Comparison of ENCODE assay signal across 23 cellular contexts in genomic region chr20:32441638-32442037, GRCh38.
DNase-seq lines count a peak whose midpoint lies in the region; ATAC-seq, FAIRE-seq and TF ChIP-seq lines count a peak whose summit lies in the region.
"Had no signal": no experiment of that assay in that cellular context is flagged by ENCODE, and none has a peak within 500 bp of the region (broad histone marks: within the 10 kb centered on the region; RNA-seq: fewer than 3 reads in every experiment).

No MANE protein-coding gene starts in this region.

- H3K9ac ChIP-seq in astrocyte (ENCODE audit: low read length) = no peak overlapping the region
- H3K9ac ChIP-seq in neural progenitor cell = no peak overlapping the region

- POLR2A ChIA-PET in activated CD4-positive, alpha-beta memory T cell treated with anti-CD3 and anti-CD28 coated beads for 36 hours (lab: Charles Lee) = interaction anchor here (1.1 kb wide), 1 partner anchor 10 kb away, joined by 3 read pairs; no protein-coding TSS in a partner anchor
- POLR2A ChIA-PET in activated CD4-positive, alpha-beta memory T cell treated with anti-CD3 and anti-CD28 coated beads, Interleukin-2, amount 10 ng/mL, durations not matched to agents 7 days and 5 days (lab: Charles Lee) = no interaction called here
- POLR2A ChIA-PET in CD4-positive, alpha-beta T cell (lab: Charles Lee) = no interaction called here

- no peaks in the 10 kb centered on the region for H3K27me3 Mint-ChIP-seq in activated CD4-positive, alpha-beta memory T cell treated with anti-CD3 and anti-CD28 coated beads for 36 hours
- no peaks in the 10 kb centered on the region for H3K27me3 Mint-ChIP-seq in activated CD4-positive, alpha-beta memory T cell treated with anti-CD3 and anti-CD28 coated beads, Interleukin-2, amount 10 ng/mL, durations not matched to agents 7 days and 5 days
- no peaks in the 10 kb centered on the region for H3K27me3 Mint-ChIP-seq in CD4-positive, alpha-beta T cell
- H3K27me3 Mint-ChIP-seq in astrocyte (ENCODE audit: low read depth, unreplicated experiment) = no peaks in the 10 kb centered on the region
- peaks cover 6% of the 10 kb centered on the region for H3K27me3 Mint-ChIP-seq in neural progenitor cell (ENCODE audit: insufficient read depth, low read depth)
- H3K27me3 Mint-ChIP-seq: CD4-positive, CD25-positive, alpha-beta regulatory T cell; stimulated activated naive CD8-positive, alpha-beta T cell treated with anti-CD3 and anti-CD28 coated beads, Interleukin-15, Interleukin-2, amounts not matched to agents 100 ng/mL and 50 ng/mL, for 24 hours had no signal

- no peaks in the 10 kb centered on the region for H3K9me3 ChIP-seq in CD4-positive, alpha-beta T cell (ENCODE audit: control insufficient read depth, low read length)
- H3K9me3 ChIP-seq in astrocyte (ENCODE audit: insufficient read depth, low read depth, low read length) (no peaks in the 10 kb centered on the region), neural progenitor cell (ENCODE audit: low read depth) (no peaks in the 10 kb centered on the region)

- H3K9me3 Mint-ChIP-seq in activated CD4-positive, alpha-beta memory T cell treated with anti-CD3 and anti-CD28 coated beads for 36 hours = no peaks in the 10 kb centered on the region
- H3K9me3 Mint-ChIP-seq in activated CD4-positive, alpha-beta memory T cell treated with anti-CD3 and anti-CD28 coated beads, Interleukin-2, amount 10 ng/mL, durations not matched to agents 7 days and 5 days = no peaks in the 10 kb centered on the region
- H3K9me3 Mint-ChIP-seq in CD4-positive, alpha-beta T cell = no peaks in the 10 kb centered on the region
- H3K9me3 Mint-ChIP-seq in astrocyte (ENCODE audit: unreplicated experiment) (no peaks in the 10 kb centered on the region), neural progenitor cell (no peaks in the 10 kb centered on the region)
- H3K9me3 Mint-ChIP-seq: CD4-positive, CD25-positive, alpha-beta regulatory T cell; GM23338; stimulated activated naive CD8-positive, alpha-beta T cell treated with anti-CD3 and anti-CD28 coated beads, Interleukin-15, Interleukin-2, amounts not matched to agents 100 ng/mL and 50 ng/mL, for 24 hours had no signal

- no peak for FAIRE-seq in astrocyte (lab: Jason Lieb, UNC)
- FAIRE-seq: GM12891, keratinocyte had no signal

- H3K4me1 Mint-ChIP-seq in activated CD4-positive, alpha-beta memory T cell treated with anti-CD3 and anti-CD28 coated beads for 36 hours (ENCODE audit: low read depth) = peaks cover 28% of the 10 kb centered on the region
- peaks cover 21% of the 10 kb centered on the region for H3K4me1 Mint-ChIP-seq in activated CD4-positive, alpha-beta memory T cell treated with anti-CD3 and anti-CD28 coated beads, Interleukin-2, amount 10 ng/mL, durations not matched to agents 7 days and 5 days
- H3K4me1 Mint-ChIP-seq in CD4-positive, alpha-beta T cell (ENCODE audit: low read depth) = peaks cover 26% of the 10 kb centered on the region
- H3K4me1 Mint-ChIP-seq in astrocyte (ENCODE audit: low read depth, unreplicated experiment) (peaks cover 22% of the 10 kb centered on the region), neural progenitor cell (peaks cover 15% of the 10 kb centered on the region)

- peak overlapping the region; percentile 19 for H3K27ac Mint-ChIP-seq in activated CD4-positive, alpha-beta memory T cell treated with anti-CD3 and anti-CD28 coated beads for 36 hours
- no peak overlapping the region for H3K27ac Mint-ChIP-seq in activated CD4-positive, alpha-beta memory T cell treated with anti-CD3 and anti-CD28 coated beads, Interleukin-2, amount 10 ng/mL, durations not matched to agents 7 days and 5 days
- peak overlapping the region; percentile 75 for H3K27ac Mint-ChIP-seq in CD4-positive, alpha-beta T cell
- peak overlapping the region; percentile 75 for H3K27ac Mint-ChIP-seq in astrocyte (ENCODE audit: unreplicated experiment)
- peak overlapping the region; percentile 16 for H3K27ac Mint-ChIP-seq in neural progenitor cell
- H3K27ac Mint-ChIP-seq: GM23338; stimulated activated naive CD8-positive, alpha-beta T cell treated with anti-CD3 and anti-CD28 coated beads, Interleukin-15, Interleukin-2, amounts not matched to agents 100 ng/mL and 50 ng/mL, for 24 hours had no signal

- peaks cover 8% of the 10 kb centered on the region for H3F3A ChIP-seq in neural progenitor cell (ENCODE audit: low read depth)

- no peak for TF ChIP-seq CTCF in CD4-positive, alpha-beta T cell (IDR thresholded peaks at IDR 0.05)
- TF ChIP-seq CTCF in astrocyte (IDR thresholded peaks at IDR 0.05; ENCODE audit: insufficient read depth, low read depth, low read length) (no peak), neural progenitor cell (IDR thresholded peaks at IDR 0.05) (no peak)

- H2AFZ ChIP-seq in astrocyte (ENCODE audit: low read depth, low read length) (no peak overlapping the region), neural progenitor cell (replicated peaks) (no peak overlapping the region)
- H2AFZ ChIP-seq: GM23338 had no signal

- H3K36me3 Mint-ChIP-seq in activated CD4-positive, alpha-beta memory T cell treated with anti-CD3 and anti-CD28 coated beads for 36 hours = peaks cover 23% of the 10 kb centered on the region
- H3K36me3 Mint-ChIP-seq in activated CD4-positive, alpha-beta memory T cell treated with anti-CD3 and anti-CD28 coated beads, Interleukin-2, amount 10 ng/mL, durations not matched to agents 7 days and 5 days (ENCODE audit: low read depth) = peaks cover 28% of the 10 kb centered on the region
- peaks cover 79% of the 10 kb centered on the region for H3K36me3 Mint-ChIP-seq in CD4-positive, alpha-beta T cell (ENCODE audit: low read depth)
- H3K36me3 Mint-ChIP-seq in astrocyte (ENCODE audit: low read depth, unreplicated experiment) (peaks cover 45% of the 10 kb centered on the region), neural progenitor cell (peaks cover 42% of the 10 kb centered on the region)

- no peak for DNase-seq in activated CD4-positive, alpha-beta memory T cell treated with anti-CD3 and anti-CD28 coated beads for 36 hours
- DNase-seq in activated CD4-positive, alpha-beta memory T cell treated with anti-CD3 and anti-CD28 coated beads, Interleukin-2, amount 10 ng/mL, durations not matched to agents 7 days and 5 days = no peak
- DNase-seq in CD4-positive, alpha-beta T cell = no peak
- DNase-seq in astrocyte (ENCODE audit: low read depth) = no peak
- no peak for DNase-seq in neural progenitor cell (ENCODE audit: low spot score)
- DNase-seq in OCI-M2 (lab: John Stamatoyannopoulos, UW; ENCODE audit: unreplicated experiment) = no peak
- DNase-seq in Ammon's horn (ENCODE audit: low spot score) = no peak
- DNase-seq in NCI-H446 treated with DMSO at 0.1 percent for 48 hours (lab: John Stamatoyannopoulos, UW) = no peak
- DNase-seq: 8988T; activated CD4-positive, alpha-beta T cell treated with anti-CD3 and anti-CD28 coated beads for 4 hours; activated gamma-delta T cell treated with Interleukin-2 at 50 U/mL for 16 hours; CD4-positive, CD25-positive, alpha-beta regulatory T cell; effector CD8-positive, alpha-beta T cell; EL; erythroblast; glutamatergic neuron; MV-4-11; NCI-H146 had no signal

- H3K4me3 Mint-ChIP-seq in activated CD4-positive, alpha-beta memory T cell treated with anti-CD3 and anti-CD28 coated beads for 36 hours = no peak overlapping the region
- H3K4me3 Mint-ChIP-seq in activated CD4-positive, alpha-beta memory T cell treated with anti-CD3 and anti-CD28 coated beads, Interleukin-2, amount 10 ng/mL, durations not matched to agents 7 days and 5 days = no peak overlapping the region
- H3K4me3 Mint-ChIP-seq in CD4-positive, alpha-beta T cell = no peak overlapping the region
- H3K4me3 Mint-ChIP-seq in astrocyte (ENCODE audit: unreplicated experiment) (no peak overlapping the region), neural progenitor cell (no peak overlapping the region)
- H3K4me3 Mint-ChIP-seq: CD4-positive, CD25-positive, alpha-beta regulatory T cell; GM23338; stimulated activated naive CD8-positive, alpha-beta T cell treated with anti-CD3 and anti-CD28 coated beads, Interleukin-15, Interleukin-2, amounts not matched to agents 100 ng/mL and 50 ng/mL, for 24 hours had no signal

- no peaks in the 10 kb centered on the region for H3K27me3 ChIP-seq in CD4-positive, alpha-beta T cell (ENCODE audit: control insufficient read depth, insufficient read depth, low read length)
- H3K27me3 ChIP-seq in astrocyte (ENCODE audit: insufficient read depth, low read length) (no peaks in the 10 kb centered on the region), neural progenitor cell (no peaks in the 10 kb centered on the region)

- peak overlapping the region; percentile 16 for H3K27ac ChIP-seq in CD4-positive, alpha-beta T cell (ENCODE audit: low read depth, low read length)
- H3K27ac ChIP-seq in astrocyte (ENCODE audit: low read depth, low read length) (no peak overlapping the region), neural progenitor cell (no peak overlapping the region)

- CTCF ChIA-PET in activated CD4-positive, alpha-beta memory T cell treated with anti-CD3 and anti-CD28 coated beads for 36 hours (lab: Charles Lee) = interaction anchor here (0.6 to 1.7 kb wide), 2 partner anchors 346 to 351 kb away, joined by 3 to 4 read pairs; no protein-coding TSS in a partner anchor
- CTCF ChIA-PET in activated CD4-positive, alpha-beta memory T cell treated with anti-CD3 and anti-CD28 coated beads, Interleukin-2, amount 10 ng/mL, durations not matched to agents 7 days and 5 days (lab: Charles Lee) = no interaction called here
- CTCF ChIA-PET in CD4-positive, alpha-beta T cell (lab: Charles Lee) = no interaction called here

- intact Hi-C loops in activated CD4-positive, alpha-beta memory T cell treated with anti-CD3 and anti-CD28 coated beads for 36 hours (cut with micrococcal nuclease) = no loop called here
- intact Hi-C loops in CD4-positive, alpha-beta T cell (cut with DNase I, micrococcal nuclease) = loop anchor here (2.0 to 5.0 kb wide), 2 partner anchors 66 to 105 kb away; no protein-coding TSS in a partner anchor

- H4K20me1 ChIP-seq in astrocyte (ENCODE audit: insufficient read depth, low read length) (peaks cover 93% of the 10 kb centered on the region), neural progenitor cell (ENCODE audit: low read depth) (peaks cover 43% of the 10 kb centered on the region)

- H3K4me2 ChIP-seq in astrocyte (ENCODE audit: low read length) (no peak overlapping the region), neural progenitor cell (no peak overlapping the region)
- H3K4me2 ChIP-seq: GM23338 had no signal

- H3K4me1 ChIP-seq in astrocyte (ENCODE audit: insufficient read depth, low read length) = peaks cover 4% of the 10 kb centered on the region
- H3K4me1 ChIP-seq in neural progenitor cell = peaks cover 17% of the 10 kb centered on the region

- H3K79me2 ChIP-seq in astrocyte (ENCODE audit: insufficient read depth, low read length) (peaks cover 21% of the 10 kb centered on the region), neural progenitor cell (ENCODE audit: low read depth) (no peaks in the 10 kb centered on the region)

- H3K36me3 ChIP-seq in astrocyte (ENCODE audit: insufficient read depth, low read length) (peaks cover 30% of the 10 kb centered on the region), neural progenitor cell (no peaks in the 10 kb centered on the region)

- no peak for ATAC-seq in CD4-positive, alpha-beta T cell (ENCODE audit: poor library complexity)
- ATAC-seq: GM23338, SK-N-SH treated with all-trans-retinoic acid at 6 μM for 48 hours had no signal

- H3K4me3 ChIP-seq in astrocyte (ENCODE audit: insufficient read depth, low read depth, low read length) = no peak overlapping the region
- H3K4me3 ChIP-seq in neural progenitor cell = no peak overlapping the region
- H3K4me3 ChIP-seq: GM23338 had no signal
